8 cellular contexts compared by ENCODE assay signal in genomic region chr20:2402271-2402980, GRCh38. TPM values are rescaled to one million over a fixed set of nuclear protein-coding genes. Genes with fewer than 3 reads are reported as not detected.
DNase-seq lines count a peak whose midpoint lies in the region; ATAC-seq and TF ChIP-seq lines count a peak whose summit lies in the region.

No MANE protein-coding gene starts in this region.

- H3K4me3 ChIP-seq in gastrocnemius medialis: no peak overlapping the region

- DNase-seq in CD14-positive monocyte (ENCODE audit: low spot score) (no peak), HT-29 (ENCODE audit: low spot score) (peak; percentile 47), SW480 (ENCODE audit: low spot score) (peak; percentile 47), kidney glomerular epithelial cell (lab: John Stamatoyannopoulos, UW) (peak; percentile 43), gastrocnemius medialis (no peak), DMS153 treated with DMSO at 0.1 percent for 48 hours (lab: John Stamatoyannopoulos, UW; ENCODE audit: unreplicated experiment) (no peak)
- DNase-seq in stimulated activated CD4-positive, alpha-beta T cell treated with anti-CD3 and anti-CD28 coated beads, Interleukin-2, amount 100 ng/mL, for 24 hours: no peak

- H3K27ac ChIP-seq in gastrocnemius medialis: no peak overlapping the region

- H3K27ac Mint-ChIP-seq in CD14-positive monocyte: no peak overlapping the region

- H3K27me3 ChIP-seq in gastrocnemius medialis: no peaks in the 10 kb centered on the region

- TF ChIP-seq POLR2A in gastrocnemius medialis (IDR thresholded peaks at IDR 0.05): no peak

- H3K4me3 Mint-ChIP-seq in CD14-positive monocyte: no peak overlapping the region

- H3K36me3 ChIP-seq in gastrocnemius medialis: no peaks in the 10 kb centered on the region

- H3K36me3 Mint-ChIP-seq in CD14-positive monocyte: no peaks in the 10 kb centered on the region

- no peak for ATAC-seq in gastrocnemius medialis
- ATAC-seq in GM19035 (IDR thresholded peaks at IDR 0.05; ENCODE audit: unreplicated experiment): no peak

- H3K9me3 ChIP-seq in gastrocnemius medialis: no peaks in the 10 kb centered on the region

- H3K9me3 Mint-ChIP-seq in CD14-positive monocyte: peaks cover 10 to 32% (median 21%) of the 10 kb centered on the region in 7 donors

- no peaks in the 10 kb centered on the region for H3K4me1 ChIP-seq in gastrocnemius medialis

- intact Hi-C loops in CD14-positive monocyte (cut with micrococcal nuclease) (no loop called here), gastrocnemius medialis (cut with DNase I; ENCODE audit: low total_unique reads) (no loop called here)

- peaks cover 1 to 18% (median 13%) of the 10 kb centered on the region in 3 donors for H3K27me3 Mint-ChIP-seq in CD14-positive monocyte (ENCODE audit: low read depth in 3 of 3)

- in situ Hi-C loops in gastrocnemius medialis (cut with MboI; ENCODE audit: low sequenced_read_pairs in 4 of 4): no loop called here

- no peaks in the 10 kb centered on the region for H3K4me1 Mint-ChIP-seq in CD14-positive monocyte

- peak; percentile 11 for TF ChIP-seq CTCF in CD14-positive monocyte (IDR thresholded peaks at IDR 0.05)
- TF ChIP-seq CTCF in gastrocnemius medialis (IDR thresholded peaks at IDR 0.05 in 4 of 5, conservative IDR thresholded peaks at IDR 0.05 in 1 of 5): no peak

RNA-seq across cellular contexts. Expression of gene TGM6, which starts 21.7 kb away (rescaled TPM):
- not detected for polyA plus RNA-seq in CD14-positive monocyte
- total RNA-seq in HT-29 (2014; rRNA removed; shearing (Covaris generic)): not detected in 2 replicates
- not detected for total RNA-seq in gastrocnemius medialis

Comparison
In these comparisons a context has a peak if more than half of its experiments do, and no peak if none do; other contexts are left out.
1. DNase-seq: peak in HT-29 (single experiment), SW480 (single experiment) and kidney glomerular epithelial cell (single experiment); none in CD14-positive monocyte (single experiment), gastrocnemius medialis (0 of 2), stimulated activated CD4-positive, alpha-beta T cell treated with anti-CD3 and anti-CD28 coated beads, Interleukin-2, amount 100 ng/mL, for 24 hours (0 of 2) and DMS153 treated with DMSO at 0.1 percent for 48 hours (single experiment).